ENCODE assay signal across 23 cellular contexts in genomic region chr4:100302061-100303026, GRCh38.
"Had no signal": no experiment of that assay in that cellular context is flagged by ENCODE, and none has a peak within 500 bp of the region (broad histone marks: within the 10 kb centered on the region; RNA-seq: fewer than 3 reads in every experiment).

No MANE protein-coding gene starts in this region.

- H3K4me1 Mint-ChIP-seq: activated naive CD4-positive, alpha-beta T cell treated with anti-CD3 and anti-CD28 coated beads, Interleukin-2, amount 50 U/mL, for 24 hours had no signal

- ATAC-seq: effector memory CD8-positive, alpha-beta T cell; left lobe of liver had no signal

- H3K27ac ChIP-seq: adrenal gland, upper lobe of left lung, WERI-Rb-1 had no signal

- H3K4me3 Mint-ChIP-seq: activated naive CD4-positive, alpha-beta T cell treated with anti-CD3 and anti-CD28 coated beads, Interleukin-2, amount 50 U/mL, for 24 hours; effector memory CD8-positive, alpha-beta T cell; stimulated activated naive CD8-positive, alpha-beta T cell treated with anti-CD3 and anti-CD28 coated beads, Interleukin-15, Interleukin-2, amounts not matched to agents 100 ng/mL and 50 ng/mL, for 24 hours had no signal

- H3K36me3 ChIP-seq: adrenal gland, breast epithelium, upper lobe of left lung, WERI-Rb-1 had no signal

- DNase-seq: activated CD4-positive, alpha-beta T cell treated with anti-CD3 and anti-CD28 coated beads for 1 hour; activated CD8-positive, alpha-beta memory T cell treated with anti-CD3 and anti-CD28 coated beads for 24 hours; activated CD8-positive, alpha-beta memory T cell treated with anti-CD3 and anti-CD28 coated beads, Interleukin-2, amount 50 U/mL, for 48 hours; activated effector memory CD4-positive, alpha-beta T cell treated with anti-CD3 and anti-CD28 coated beads, Interleukin-2, amount 50 U/mL, for 16 hours; activated T-cell treated with anti-CD3 and anti-CD28 coated beads, Interleukin-2, amount 50 U/mL, for 48 hours; adrenal gland; cerebellar nuclear complex; effector memory CD8-positive, alpha-beta T cell; foreskin melanocyte; hypothalamus; midbrain; occipital lobe; posterior cingulate gyrus; small intestine; stimulated activated CD4-positive, alpha-beta T cell treated with anti-CD3 and anti-CD28 coated beads, Interleukin-15, amount 100 ng/mL, for 24 hours; stimulated activated CD4-positive, alpha-beta T cell treated with anti-CD3 and anti-CD28 coated beads, Interleukin-2, amount 100 ng/mL, for 48 hours; upper lobe of left lung; WERI-Rb-1 had no signal

- H3K36me3 Mint-ChIP-seq: activated naive CD4-positive, alpha-beta T cell treated with anti-CD3 and anti-CD28 coated beads, Interleukin-2, amount 50 U/mL, for 24 hours had no signal

- H3K4me3 ChIP-seq: adrenal gland, breast epithelium, lung, upper lobe of left lung had no signal

- H3K9me3 Mint-ChIP-seq: effector memory CD8-positive, alpha-beta T cell; stimulated activated naive CD8-positive, alpha-beta T cell treated with anti-CD3 and anti-CD28 coated beads, Interleukin-15, Interleukin-2, amounts not matched to agents 100 ng/mL and 50 ng/mL, for 24 hours had no signal

- H3K4me1 ChIP-seq: breast epithelium, upper lobe of left lung had no signal

- H3K27ac Mint-ChIP-seq: activated naive CD4-positive, alpha-beta T cell treated with anti-CD3 and anti-CD28 coated beads, Interleukin-2, amount 50 U/mL, for 24 hours; effector memory CD8-positive, alpha-beta T cell; stimulated activated naive CD8-positive, alpha-beta T cell treated with anti-CD3 and anti-CD28 coated beads, Interleukin-15, Interleukin-2, amounts not matched to agents 100 ng/mL and 50 ng/mL, for 24 hours had no signal

- H3K27me3 Mint-ChIP-seq: activated naive CD4-positive, alpha-beta T cell treated with anti-CD3 and anti-CD28 coated beads, Interleukin-2, amount 50 U/mL, for 24 hours; effector memory CD8-positive, alpha-beta T cell had no signal

- H3K9me3 ChIP-seq: adrenal gland, breast epithelium, upper lobe of left lung had no signal

- H3K27me3 ChIP-seq: adrenal gland, breast epithelium, upper lobe of left lung had no signal
